Comparison of ENCODE assay signal across 12 cellular contexts in the genomic region with DNA sequence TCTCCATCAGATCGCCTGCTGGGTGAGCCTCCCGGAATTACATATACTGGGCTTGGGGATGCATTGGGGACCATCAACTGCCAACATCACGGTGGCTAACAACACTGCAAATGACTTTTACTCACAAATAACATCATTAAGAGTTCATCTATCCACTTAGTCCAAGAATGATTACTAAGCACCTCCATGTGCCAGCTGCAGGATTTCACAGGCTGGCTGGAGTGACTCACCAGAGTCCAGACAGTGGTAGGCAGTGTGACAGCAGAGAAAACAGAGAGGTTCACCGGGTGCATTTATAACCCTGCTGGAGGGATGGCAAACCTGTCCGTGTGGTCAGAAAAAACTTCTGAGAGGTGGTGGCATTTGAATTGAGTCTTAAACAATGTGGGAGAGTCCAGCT. TPM values are rescaled to one million over a fixed set of nuclear protein-coding genes. Genes with fewer than 3 reads are reported as not detected.
DNase-seq lines count a peak whose midpoint lies in the region; ATAC-seq and TF ChIP-seq lines count a peak whose summit lies in the region.
"Had no signal": no experiment of that assay in that cellular context is flagged by ENCODE, and none has a peak within 500 bp of the region (broad histone marks: within the 10 kb centered on the region; RNA-seq: fewer than 3 reads in every experiment).

No MANE protein-coding gene starts in this region.

- H3K27ac ChIP-seq in SK-N-SH (ENCODE audit: low read depth in 2 of 2, low read length in 1 of 2) (peak overlapping the region in 1 of 2 experiments; percentile 18; a peak in 1 of 4 replicates), thoracic aorta (no peak overlapping the region)
- H3K27ac ChIP-seq: SK-N-MC had no signal

- H3K9ac ChIP-seq in SK-N-SH: no peak overlapping the region

- H3K27me3 ChIP-seq in SK-N-SH (ENCODE audit: insufficient read depth): no peaks in the 10 kb centered on the region
- no peaks in the 10 kb centered on the region for H3K27me3 ChIP-seq in thoracic aorta (replicated peaks; ENCODE audit: insufficient read depth)

- DNase-seq in NCI-H82 (lab: John Stamatoyannopoulos, UW): peak; percentile 10
- no peak for DNase-seq in NCI-H82 treated with DMSO at 0.1 percent for 48 hours (lab: John Stamatoyannopoulos, UW; ENCODE audit: unreplicated experiment)
- no peak for DNase-seq in SK-N-SH
- DNase-seq in fibroblast of the aortic adventitia (ENCODE audit: low read depth): peak; percentile 75
- DNase-seq in thoracic aorta (ENCODE audit: low spot score): no peak
- DNase-seq in DMS 273 (lab: John Stamatoyannopoulos, UW; ENCODE audit: unreplicated experiment): no peak
- DNase-seq: left cardiac atrium, NCI-H2029 had no signal

- TF ChIP-seq EP300 in SK-N-SH (IDR thresholded peaks at IDR 0.05; ENCODE audit: borderline replicate concordance in 1 of 2, low read depth in 1 of 2, low read length in 1 of 2): peak in 1 of 2 experiments; percentile 54; a peak in 1 of 4 replicates

- peak; percentile 42 for ATAC-seq in thoracic aorta (ENCODE audit: insufficient number of reproducible peaks, low FRiP score, low read depth)
- no peak for ATAC-seq in HG02623 (IDR thresholded peaks at IDR 0.05; ENCODE audit: unreplicated experiment)
- no peak for ATAC-seq in HG02852 (IDR thresholded peaks at IDR 0.05; ENCODE audit: unreplicated experiment)

- H3K79me2 ChIP-seq in SK-N-SH (ENCODE audit: insufficient read depth): peaks cover 12% of the 10 kb centered on the region

- peaks cover 9% of the 10 kb centered on the region for H4K20me1 ChIP-seq in SK-N-SH (ENCODE audit: insufficient read depth)

- no peaks in the 10 kb centered on the region for H3K9me3 ChIP-seq in SK-N-SH
- no peaks in the 10 kb centered on the region for H3K9me3 ChIP-seq in thoracic aorta

- 14% methylated on average over 5 of the region's 5 CpGs for WGBS in SK-N-SH (ENCODE audit: low lambda C conversion rate)

- 0 out of 2 replicates have a peak, but pooled peaks have one; percentile 14 for TF ChIP-seq RAD21 in SK-N-SH (IDR thresholded peaks at IDR 0.05; ENCODE audit: low read length)

- CTCF ChIA-PET in SK-N-SH (lab: Yijun Ruan, JAX): interaction anchor here (0.6 to 10.7 kb wide), 19 partner anchors 12 to 1279 kb away, joined by 3 to 291 read pairs (median 11); no protein-coding TSS in a partner anchor

- no peaks in the 10 kb centered on the region for H3K9me2 ChIP-seq in SK-N-SH

- no peak overlapping the region for H3K4me3 ChIP-seq in SK-N-SH (ENCODE audit: low read depth in 2 of 2, low read length in 1 of 2)
- H3K4me3 ChIP-seq in fibroblast of the aortic adventitia (ENCODE audit: low read depth, low read length): no peak overlapping the region
- no peak overlapping the region for H3K4me3 ChIP-seq in thoracic aorta
- H3K4me3 ChIP-seq: SK-N-MC had no signal

- H3K4me1 ChIP-seq in SK-N-SH (ENCODE audit: control insufficient read depth in 1 of 2, insufficient read depth in 2 of 2, low read depth in 1 of 2, low read length in 1 of 2) (peaks cover 26 to 34% of the 10 kb centered on the region in 2 experiments), thoracic aorta (ENCODE audit: control insufficient read depth in 1 of 2, low read depth in 2 of 2) (peaks cover 8 to 45% of the 10 kb centered on the region in 2 donors)

- peaks cover 24% of the 10 kb centered on the region for H3F3A ChIP-seq in SK-N-SH (replicated peaks; ENCODE audit: insufficient read depth)

- no peaks in the 10 kb centered on the region for H3K36me3 ChIP-seq in SK-N-SH (replicated peaks in 1 of 2; ENCODE audit: control insufficient read depth in 1 of 2, insufficient read depth in 2 of 2, low read length in 1 of 2)
- no peaks in the 10 kb centered on the region for H3K36me3 ChIP-seq in thoracic aorta

- peak overlapping the region; percentile 84; the same call in 1 of the 2 replicates for H3K4me2 ChIP-seq in SK-N-SH

- peak; percentile 30; the same call in 1 of the 2 replicates for TF ChIP-seq CTCF in SK-N-SH (IDR thresholded peaks at IDR 0.05)
- peak; percentile 17 for TF ChIP-seq CTCF in fibroblast of the aortic adventitia (IDR thresholded peaks at IDR 0.05; ENCODE audit: insufficient read depth, low read length)
- peak; percentile 20 for TF ChIP-seq CTCF in thoracic aorta (IDR thresholded peaks at IDR 0.05)

- no peak overlapping the region for H2AFZ ChIP-seq in SK-N-SH (ENCODE audit: low read depth)

- POLR2A ChIA-PET in SK-N-SH (lab: Yijun Ruan, JAX): interaction anchor here (0.6 kb wide), 1 partner anchor 128 kb away, joined by 3 read pairs; no protein-coding TSS in a partner anchor

TF ChIP-seq in SK-N-SH, 30 proteins besides CTCF, POLR2A, EP300 and RAD21 (continues in another document):
- TF ChIP-seq SIN3A (IDR thresholded peaks at IDR 0.05; ENCODE audit: borderline replicate concordance, low read depth, low read length) (peak; percentile 31; the same call in 1 of the 2 replicates), RCOR1 (IDR thresholded peaks at IDR 0.05; ENCODE audit: low read length) (no peak), GATA2 (CRISPR knock-in tag; IDR thresholded peaks at IDR 0.05) (no peak), FOXM1 (IDR thresholded peaks at IDR 0.05; ENCODE audit: low read depth) (no peak), NFIC (IDR thresholded peaks at IDR 0.05; ENCODE audit: borderline replicate concordance) (peak; percentile 46; the same call in 1 of the 2 replicates), TCF12 (IDR thresholded peaks at IDR 0.05) (peak; percentile 78), SMC3 (IDR thresholded peaks at IDR 0.05; ENCODE audit: low read depth, low read length) (no peak), USF1 (IDR thresholded peaks at IDR 0.05; ENCODE audit: borderline replicate concordance, low read depth) (no peak), TAF1 (IDR thresholded peaks at IDR 0.05; ENCODE audit: borderline replicate concordance, low read depth, low read length) (no peak), POLR2AphosphoS5 (IDR thresholded peaks at IDR 0.05; ENCODE audit: low read depth, low read length) (no peak), MEF2A (IDR thresholded peaks at IDR 0.05; ENCODE audit: borderline replicate concordance, low read depth) (no peak), NRF1 (IDR thresholded peaks at IDR 0.05; ENCODE audit: low read depth, low read length) (no peak)
- TF ChIP-seq, protein P1, sequence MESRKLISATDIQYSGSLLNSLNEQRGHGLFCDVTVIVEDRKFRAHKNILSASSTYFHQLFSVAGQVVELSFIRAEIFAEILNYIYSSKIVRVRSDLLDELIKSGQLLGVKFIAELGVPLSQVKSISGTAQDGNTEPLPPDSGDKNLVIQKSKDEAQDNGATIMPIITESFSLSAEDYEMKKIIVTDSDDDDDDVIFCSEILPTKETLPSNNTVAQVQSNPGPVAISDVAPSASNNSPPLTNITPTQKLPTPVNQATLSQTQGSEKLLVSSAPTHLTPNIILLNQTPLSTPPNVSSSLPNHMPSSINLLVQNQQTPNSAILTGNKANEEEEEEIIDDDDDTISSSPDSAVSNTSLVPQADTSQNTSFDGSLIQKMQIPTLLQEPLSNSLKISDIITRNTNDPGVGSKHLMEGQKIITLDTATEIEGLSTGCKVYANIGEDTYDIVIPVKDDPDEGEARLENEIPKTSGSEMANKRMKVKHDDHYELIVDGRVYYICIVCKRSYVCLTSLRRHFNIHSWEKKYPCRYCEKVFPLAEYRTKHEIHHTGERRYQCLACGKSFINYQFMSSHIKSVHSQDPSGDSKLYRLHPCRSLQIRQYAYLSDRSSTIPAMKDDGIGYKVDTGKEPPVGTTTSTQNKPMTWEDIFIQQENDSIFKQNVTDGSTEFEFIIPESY (IDR thresholded peaks at IDR 0.05; ENCODE audit: borderline replicate concordance, low read depth): no peak
- TF ChIP-seq, protein P2, sequence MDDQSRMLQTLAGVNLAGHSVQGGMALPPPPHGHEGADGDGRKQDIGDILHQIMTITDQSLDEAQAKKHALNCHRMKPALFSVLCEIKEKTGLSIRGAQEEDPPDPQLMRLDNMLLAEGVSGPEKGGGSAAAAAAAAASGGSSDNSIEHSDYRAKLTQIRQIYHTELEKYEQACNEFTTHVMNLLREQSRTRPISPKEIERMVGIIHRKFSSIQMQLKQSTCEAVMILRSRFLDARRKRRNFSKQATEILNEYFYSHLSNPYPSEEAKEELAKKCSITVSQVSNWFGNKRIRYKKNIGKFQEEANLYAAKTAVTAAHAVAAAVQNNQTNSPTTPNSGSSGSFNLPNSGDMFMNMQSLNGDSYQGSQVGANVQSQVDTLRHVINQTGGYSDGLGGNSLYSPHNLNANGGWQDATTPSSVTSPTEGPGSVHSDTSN (IDR thresholded peaks at IDR 0.05): peak; percentile 75
- TF ChIP-seq, protein P3, sequence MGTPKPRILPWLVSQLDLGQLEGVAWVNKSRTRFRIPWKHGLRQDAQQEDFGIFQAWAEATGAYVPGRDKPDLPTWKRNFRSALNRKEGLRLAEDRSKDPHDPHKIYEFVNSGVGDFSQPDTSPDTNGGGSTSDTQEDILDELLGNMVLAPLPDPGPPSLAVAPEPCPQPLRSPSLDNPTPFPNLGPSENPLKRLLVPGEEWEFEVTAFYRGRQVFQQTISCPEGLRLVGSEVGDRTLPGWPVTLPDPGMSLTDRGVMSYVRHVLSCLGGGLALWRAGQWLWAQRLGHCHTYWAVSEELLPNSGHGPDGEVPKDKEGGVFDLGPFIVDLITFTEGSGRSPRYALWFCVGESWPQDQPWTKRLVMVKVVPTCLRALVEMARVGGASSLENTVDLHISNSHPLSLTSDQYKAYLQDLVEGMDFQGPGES (IDR thresholded peaks at IDR 0.05; ENCODE audit: low read depth, low read length): no peak

RNA-seq across cellular contexts. Expression of gene IGFBP3, which starts 3.2 kb away (rescaled TPM):
- 51.2 and 80.3 TPM in 2 replicates for polyA plus RNA-seq in SK-N-SH (2012; rRNA removed)
- polyA plus RNA-seq in SK-N-SH (2012; cell fraction: cytosol; rRNA removed): 58.5 and 59.1 TPM in 2 replicates
- polyA plus RNA-seq in SK-N-SH (2012; cell fraction: nucleus; rRNA removed): 80.5 and 102 TPM in 2 replicates
- total RNA-seq in fibroblast of the aortic adventitia (ENCODE audit: low replicate concordance) (287 and 1,278 TPM in 2 replicates), thoracic aorta (1,000 to 10,000 TPM in 1 of 2 donors, 100 to 1,000 TPM in 1; 884 to 1,323 TPM)

RNA-seq across cellular contexts. Expression of gene IGFBP1, which starts 36.0 kb away (rescaled TPM):
- not detected in 2 replicates for polyA plus RNA-seq in SK-N-SH (2012; rRNA removed)
- not detected in 2 replicates for polyA plus RNA-seq in SK-N-SH (2012; cell fraction: cytosol; rRNA removed)
- not detected in 2 replicates for polyA plus RNA-seq in SK-N-SH (2012; cell fraction: nucleus; rRNA removed)
- total RNA-seq in fibroblast of the aortic adventitia (ENCODE audit: low replicate concordance): 5.3 TPM in 1 of 2 replicates, not detected in the other
- not detected for total RNA-seq in thoracic aorta
- total RNA-seq: A673, left cardiac atrium had no signal

RNA-seq across cellular contexts. Expression of gene CCDC201, which starts 51.4 kb away (rescaled TPM):
- not detected in 2 replicates for polyA plus RNA-seq in SK-N-SH (2012; rRNA removed)
- not detected in 2 replicates for polyA plus RNA-seq in SK-N-SH (2012; cell fraction: cytosol; rRNA removed)
- polyA plus RNA-seq in SK-N-SH (2012; cell fraction: nucleus; rRNA removed): not detected in 2 replicates
- 0.09 TPM in 1 of 2 replicates, not detected in the other for total RNA-seq in fibroblast of the aortic adventitia (ENCODE audit: low replicate concordance)
- not detected for total RNA-seq in thoracic aorta
- total RNA-seq: A673, left cardiac atrium had no signal

Comparison
In these comparisons a context has a peak if more than half of its experiments do, and no peak if none do; other contexts are left out.
1. DNase-seq: peak in NCI-H82 (single experiment) and fibroblast of the aortic adventitia (single experiment); none in NCI-H82 treated with DMSO at 0.1 percent for 48 hours (single experiment), SK-N-SH (single experiment), thoracic aorta (single experiment) and DMS 273 (single experiment).
2. Peak in every context shown above with its lines, with median percentiles within 50 percentile points of each other: CTCF ChIP-seq.